In genomic region chr5:1324301-1324700, GRCh38 we compare ENCODE assay signal across 18 cellular contexts. TPM values are rescaled to one million over a fixed set of nuclear protein-coding genes. Genes with fewer than 3 reads are reported as not detected.
A peak's percentile ranks its signal among the peaks of the same experiment; 100 is the strongest.
DNase-seq lines count a peak whose midpoint lies in the region; ATAC-seq and TF ChIP-seq lines count a peak whose summit lies in the region.
"Had no signal": no experiment of that assay in that cellular context is flagged by ENCODE, and none has a peak within 500 bp of the region (broad histone marks: within the 10 kb centered on the region; RNA-seq: fewer than 3 reads in every experiment).

No MANE protein-coding gene starts in this region.

- ATAC-seq in left ventricle myocardium superior: no peak
- no peak for ATAC-seq in Right ventricle myocardium inferior
- no peak for ATAC-seq in RWPE2 (ENCODE audit: low read depth)
- no peak for ATAC-seq in GM19023 (IDR thresholded peaks at IDR 0.05; ENCODE audit: unreplicated experiment)

- H3K27ac Mint-ChIP-seq in type B pancreatic cell: no peak overlapping the region
- H3K27ac Mint-ChIP-seq: B cell; CD4-positive, alpha-beta memory T cell had no signal

- H3K27me3 Mint-ChIP-seq in type B pancreatic cell: no peaks in the 10 kb centered on the region
- H3K27me3 Mint-ChIP-seq: B cell; CD4-positive, alpha-beta memory T cell had no signal

- no peaks in the 10 kb centered on the region for H3K27me3 ChIP-seq in RWPE2 (ENCODE audit: insufficient read depth, poor library complexity, severe bottlenecking)

- TF ChIP-seq CTCF in RWPE2 (IDR thresholded peaks at IDR 0.05; ENCODE audit: poor library complexity, severe bottlenecking) (no peak), type B pancreatic cell (conservative IDR thresholded peaks at IDR 0.05) (no peak)

- DNase-seq in left ventricle myocardium superior (peak; percentile 15), Right ventricle myocardium inferior (ENCODE audit: missing footprints) (no peak), RWPE2 (ENCODE audit: low spot score) (no peak), mesenteric fat pad (ENCODE audit: low spot score) (peak; percentile 62), type B pancreatic cell (ENCODE audit: extremely low spot score, unreplicated experiment) (peak; percentile 36), nucleus accumbens (lab: John Stamatoyannopoulos, UW) (no peak), mucosa of gallbladder (ENCODE audit: low spot score) (no peak)
- DNase-seq: ACHN, GF-D8, Kasumi-1, NCI-H1105 treated with DMSO at 0.1 percent for 48 hours, NCI-H187 treated with DMSO at 0.1 percent for 48 hours, NCI-H446 treated with DMSO at 0.1 percent for 48 hours, NCI-H748 treated with DMSO at 0.1 percent for 48 hours, SIG-M5 had no signal

- H3K36me3 ChIP-seq in RWPE2 (ENCODE audit: low read depth): peaks cover 67% of the 10 kb centered on the region

- peaks cover 7% of the 10 kb centered on the region for H3K9me3 Mint-ChIP-seq in type B pancreatic cell
- H3K9me3 Mint-ChIP-seq: CD4-positive, alpha-beta memory T cell had no signal

- no peaks in the 10 kb centered on the region for H3K9me3 ChIP-seq in RWPE2 (ENCODE audit: severe bottlenecking)

- H3K4me1 Mint-ChIP-seq in type B pancreatic cell (ENCODE audit: unreplicated experiment): peaks cover 6% of the 10 kb centered on the region
- H3K4me1 Mint-ChIP-seq: B cell had no signal

- H3K4me1 ChIP-seq in RWPE2 (ENCODE audit: insufficient read depth, poor library complexity, severe bottlenecking): peaks cover 26% of the 10 kb centered on the region

- intact Hi-C loops in left ventricle myocardium superior (cut with micrococcal nuclease): no loop called here
- intact Hi-C loops in Right ventricle myocardium inferior (cut with DNase I): no loop called here

- H3K27ac ChIP-seq in RWPE2 (ENCODE audit: poor library complexity, severe bottlenecking): peak overlapping the region; percentile 100

- peaks cover 22% of the 10 kb centered on the region for H3K36me3 Mint-ChIP-seq in type B pancreatic cell

- no peak overlapping the region for H3K4me3 Mint-ChIP-seq in type B pancreatic cell
- H3K4me3 Mint-ChIP-seq: B cell; CD4-positive, alpha-beta memory T cell had no signal

- no peak overlapping the region for H3K4me3 ChIP-seq in RWPE2 (ENCODE audit: severe bottlenecking)

RNA-seq across cellular contexts. Expression of gene CLPTM1L, which starts 20.6 kb away (rescaled TPM):
- total RNA-seq in left ventricle myocardium superior (31.5 TPM), Right ventricle myocardium inferior (33.3 TPM), mesenteric fat pad (112 TPM), type B pancreatic cell (ENCODE audit: low replicate concordance) (84.8 and 90.1 TPM in 2 replicates), mucosa of gallbladder (83.2 TPM)

RNA-seq across cellular contexts. Expression of gene TERT, which starts 29.4 kb away (rescaled TPM):
- total RNA-seq in left ventricle myocardium superior: not detected
- not detected for total RNA-seq in Right ventricle myocardium inferior
- total RNA-seq in mesenteric fat pad: not detected
- total RNA-seq in type B pancreatic cell (ENCODE audit: low replicate concordance): 1.7 and 2.4 TPM in 2 replicates
- total RNA-seq in mucosa of gallbladder: not detected
- total RNA-seq: CD4-positive, alpha-beta memory T cell had no signal

Comparison
In these comparisons a context has a peak if more than half of its experiments do, and no peak if none do; other contexts are left out.
1. DNase-seq: peak in left ventricle myocardium superior (single experiment), mesenteric fat pad (single experiment) and type B pancreatic cell (single experiment); none in Right ventricle myocardium inferior (single experiment), RWPE2 (single experiment), nucleus accumbens (0 of 56) and mucosa of gallbladder (single experiment).